ENCODE assay signal across 8 cellular contexts in the genomic region with DNA sequence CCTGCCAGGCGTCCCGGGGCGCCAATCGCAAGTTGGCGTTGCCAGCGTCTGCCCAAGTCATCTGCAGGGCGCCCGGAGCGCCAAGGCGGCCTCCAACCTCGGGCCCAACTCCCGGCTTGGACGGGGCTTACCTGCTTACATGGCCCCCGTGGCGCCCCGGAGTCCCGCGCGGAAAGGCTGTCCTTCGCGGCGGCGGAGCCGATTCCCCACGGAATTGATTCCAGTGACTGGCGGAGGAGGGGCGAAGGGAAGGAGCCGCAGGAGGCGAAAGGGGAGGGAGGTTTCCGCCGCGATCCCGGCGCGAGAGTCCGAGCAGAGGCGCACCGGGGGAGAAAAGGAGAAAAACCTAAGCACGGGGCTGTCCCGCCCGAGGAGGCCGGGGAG. TPM values are rescaled to one million over a fixed set of nuclear protein-coding genes. Genes with fewer than 3 reads are reported as not detected.
DNase-seq lines count a peak whose midpoint lies in the region; ATAC-seq and TF ChIP-seq lines count a peak whose summit lies in the region.

No MANE protein-coding gene starts in this region.

- H3K79me2 ChIP-seq in KMS-11 (ENCODE audit: insufficient read depth, low read depth) = no peaks in the 10 kb centered on the region

- H3K9me3 ChIP-seq in breast epithelium (no peaks in the 10 kb centered on the region), liver (ENCODE audit: control insufficient read depth in 4 of 4, low read length in 3 of 4) (no peaks in the 10 kb centered on the region), thymus (ENCODE audit: control insufficient read depth) (peaks cover 1% of the 10 kb centered on the region)

- intact Hi-C loops in breast epithelium (cut with DNase I; ENCODE audit: low total_unique reads) = loop anchor here (5.0 kb wide), 1 partner anchor 339 kb away; no protein-coding TSS in a partner anchor

- TF ChIP-seq POLR2A in breast epithelium (IDR thresholded peaks at IDR 0.05) = no peak

- no peak for TF ChIP-seq RAD21 in liver (IDR thresholded peaks at IDR 0.05)

- H3K9ac ChIP-seq in KMS-11 (peak overlapping the region; percentile 47; the same call in 1 of the 2 replicates), liver (ENCODE audit: low read depth in 1 of 2, low read length in 2 of 2) (peak overlapping the region in 1 of 2 donors; percentile 74)

- no peak for TF ChIP-seq CTCF in GM12875 (IDR thresholded peaks at IDR 0.05; ENCODE audit: borderline replicate concordance, insufficient read depth, low read depth, low read length)
- no peak for TF ChIP-seq CTCF in KMS-11 (conservative IDR thresholded peaks at IDR 0.05; ENCODE audit: low read depth, low read length)
- TF ChIP-seq CTCF in breast epithelium (IDR thresholded peaks at IDR 0.05) = no peak
- TF ChIP-seq CTCF in liver (IDR thresholded peaks at IDR 0.05; ENCODE audit: low read depth, low read length, missing input control) = no peak

- peak overlapping the region; percentile 82; the same call in 1 of the 2 replicates for H3K4me2 ChIP-seq in KMS-11

- no peak for ATAC-seq in GM21717 (IDR thresholded peaks at IDR 0.05; ENCODE audit: unreplicated experiment)

- WGBS in liver = 1% methylated on average over 42 of the region's 42 CpGs
- 1% methylated on average over 42 of the region's 42 CpGs for WGBS in thymus

- peak overlapping the region; percentile 46 for H3K4me3 ChIP-seq in GM12875 (ENCODE audit: low read depth, low read length)
- H3K4me3 ChIP-seq in KMS-11 (IDR thresholded peaks at IDR 0.05; ENCODE audit: insufficient read depth, low read depth, low read length) = peak overlapping the region; percentile 78
- H3K4me3 ChIP-seq in breast epithelium = peak overlapping the region; percentile 74 to 96 (median 87)
- peak overlapping the region; percentile 9 to 66 (median 64) for H3K4me3 ChIP-seq in liver (ENCODE audit: low read depth in 1 of 3, low read length in 3 of 3)
- peak overlapping the region; percentile 58 for H3K4me3 ChIP-seq in thymus (ENCODE audit: low read length)

- H2AFZ ChIP-seq in KMS-11 (ENCODE audit: low read depth) = peak overlapping the region; percentile 98

- DNase-seq in breast epithelium (ENCODE audit: low spot score in 2 of 2) (peak; percentile 54 to 66), DMS153 (lab: John Stamatoyannopoulos, UW) (no peak), middle frontal gyrus (ENCODE audit: extremely low spot score, low spot score) (no peak)

- H4K20me1 ChIP-seq in KMS-11 (ENCODE audit: insufficient read depth) = no peaks in the 10 kb centered on the region

- no peak overlapping the region for H3K27ac ChIP-seq in KMS-11
- peak overlapping the region; percentile 98 to 99 for H3K27ac ChIP-seq in breast epithelium
- H3K27ac ChIP-seq in liver (ENCODE audit: low read depth in 1 of 2, low read length in 2 of 2) = peak overlapping the region; percentile 73 to 84
- peak overlapping the region; percentile 83 for H3K27ac ChIP-seq in thymus (ENCODE audit: low read depth)

- H3K4me1 ChIP-seq in KMS-11 (ENCODE audit: low read depth, poor library complexity, severe bottlenecking) (peaks cover 5% of the 10 kb centered on the region), breast epithelium (peaks cover 0 to 5% of the 10 kb centered on the region in 2 donors), liver (ENCODE audit: control insufficient read depth in 4 of 4, insufficient read depth in 4 of 4, low read length in 3 of 4) (peaks cover 0 to 17% (median 6%) of the 10 kb centered on the region in 4 donors), thymus (ENCODE audit: control insufficient read depth, insufficient read depth, low read length) (no peaks in the 10 kb centered on the region)

- no peaks in the 10 kb centered on the region for H3K27me3 ChIP-seq in KMS-11 (ENCODE audit: insufficient read depth, low read depth)
- H3K27me3 ChIP-seq in breast epithelium = no peaks in the 10 kb centered on the region
- H3K27me3 ChIP-seq in liver (ENCODE audit: control insufficient read depth in 4 of 4, insufficient read depth in 4 of 4, low read length in 3 of 4) = peaks cover 0 to 4% (median 0%) of the 10 kb centered on the region in 4 donors
- peaks cover 34% of the 10 kb centered on the region for H3K27me3 ChIP-seq in thymus (ENCODE audit: control insufficient read depth, insufficient read depth)

- H3K36me3 ChIP-seq in KMS-11 (ENCODE audit: insufficient read depth) (no peaks in the 10 kb centered on the region), breast epithelium (no peaks in the 10 kb centered on the region), liver (ENCODE audit: control insufficient read depth in 4 of 4, insufficient read depth in 3 of 4, low read depth in 1 of 4, low read length in 3 of 4) (no peaks in the 10 kb centered on the region), thymus (ENCODE audit: control insufficient read depth, insufficient read depth) (no peaks in the 10 kb centered on the region)

TF ChIP-seq in liver, 16 proteins besides CTCF, POLR2A, EP300 and RAD21:
- TF ChIP-seq ATF3 (IDR thresholded peaks at IDR 0.05) = no peak
- TF ChIP-seq, protein P1, sequence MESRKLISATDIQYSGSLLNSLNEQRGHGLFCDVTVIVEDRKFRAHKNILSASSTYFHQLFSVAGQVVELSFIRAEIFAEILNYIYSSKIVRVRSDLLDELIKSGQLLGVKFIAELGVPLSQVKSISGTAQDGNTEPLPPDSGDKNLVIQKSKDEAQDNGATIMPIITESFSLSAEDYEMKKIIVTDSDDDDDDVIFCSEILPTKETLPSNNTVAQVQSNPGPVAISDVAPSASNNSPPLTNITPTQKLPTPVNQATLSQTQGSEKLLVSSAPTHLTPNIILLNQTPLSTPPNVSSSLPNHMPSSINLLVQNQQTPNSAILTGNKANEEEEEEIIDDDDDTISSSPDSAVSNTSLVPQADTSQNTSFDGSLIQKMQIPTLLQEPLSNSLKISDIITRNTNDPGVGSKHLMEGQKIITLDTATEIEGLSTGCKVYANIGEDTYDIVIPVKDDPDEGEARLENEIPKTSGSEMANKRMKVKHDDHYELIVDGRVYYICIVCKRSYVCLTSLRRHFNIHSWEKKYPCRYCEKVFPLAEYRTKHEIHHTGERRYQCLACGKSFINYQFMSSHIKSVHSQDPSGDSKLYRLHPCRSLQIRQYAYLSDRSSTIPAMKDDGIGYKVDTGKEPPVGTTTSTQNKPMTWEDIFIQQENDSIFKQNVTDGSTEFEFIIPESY (IDR thresholded peaks at IDR 0.05) = no peak
TF ChIP-seq in liver: peak in this region for 0.

RNA-seq across cellular contexts. Expression of gene PTPN14, which starts 0.4 kb away (rescaled TPM):
- 10 to 100 TPM; 30.4 to 57.4 (median 49.5) TPM for total RNA-seq in breast epithelium
- 1 to 10 TPM; 2.1 to 3.2 TPM for total RNA-seq in liver
- under 1 TPM; 0.54 to 0.83 TPM for polyA plus RNA-seq in liver
- polyA plus RNA-seq in thymus = 4.3 TPM

RNA-seq across cellular contexts. Expression of gene CENPF, which starts 52.0 kb away (rescaled TPM):
- total RNA-seq in breast epithelium (1 to 10 TPM; 1.3 to 4.0 (median 1.9) TPM), liver (10 to 100 TPM in 1 of 2 donors, under 1 TPM in 1; 0.08 to 47.3 TPM)
- polyA plus RNA-seq in liver (1 to 10 TPM; 1.3 to 1.6 TPM), thymus (8.0 TPM)

Comparison
In these comparisons a context has a peak if more than half of its experiments do, and no peak if none do; other contexts are left out.
1. DNase-seq: peak in breast epithelium (2 of 2); none in DMS153 (single experiment) and middle frontal gyrus (single experiment).
2. RNA of gene PTPN14, which starts 0.4 kb away (total RNA-seq): 30.4 to 57.4 TPM in breast epithelium; 2.1 to 3.2 TPM in liver; every median in the first group is over 4 times any median in the second.
3. Peak in every context shown above with its lines, with median percentiles within 50 percentile points of each other: H3K4me3 ChIP-seq.